13 cellular contexts compared by ENCODE assay signal in the genomic region with DNA sequence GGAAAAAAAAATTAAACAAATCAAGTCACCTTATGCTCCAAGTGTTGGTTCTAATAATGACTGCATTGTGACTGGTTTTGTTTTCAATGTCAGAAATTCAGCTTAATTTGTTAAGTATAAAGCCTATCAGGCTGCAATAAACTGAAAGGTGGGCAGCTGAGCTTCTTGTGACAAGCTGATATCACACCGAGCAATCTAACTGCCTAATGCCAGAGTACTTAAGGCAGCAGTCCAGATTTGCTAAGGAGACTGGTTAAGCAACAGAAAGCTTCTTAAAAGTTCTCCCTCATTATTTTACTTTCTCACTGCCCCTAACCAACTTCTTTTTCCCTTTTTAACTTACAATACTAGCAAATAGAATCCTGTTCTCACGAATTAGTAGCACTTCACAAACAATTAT.
DNase-seq lines count a peak whose midpoint lies in the region; ATAC-seq and TF ChIP-seq lines count a peak whose summit lies in the region.
"Had no signal": no experiment of that assay in that cellular context is flagged by ENCODE, and none has a peak within 500 bp of the region (broad histone marks: within the 10 kb centered on the region; RNA-seq: fewer than 3 reads in every experiment).

No MANE protein-coding gene starts in this region.

- peaks cover 3% of the 10 kb centered on the region for H3K36me3 Mint-ChIP-seq in mesothelial cell of epicardium

- H3K27ac Mint-ChIP-seq in mesothelial cell of epicardium = peak overlapping the region; percentile 85
- H3K27ac Mint-ChIP-seq: activated B cell treated with CpG ODN at 0.5 μM for 24 hours had no signal

- in situ Hi-C loops in G401 (cut with HindIII; ENCODE audit: low sequenced_read_pairs) = no loop called here

- TF ChIP-seq CTCF in mesothelial cell of epicardium (IDR thresholded peaks at IDR 0.05; ENCODE audit: unreplicated experiment) = no peak

- no peak for ATAC-seq in HG03139 (IDR thresholded peaks at IDR 0.05; ENCODE audit: unreplicated experiment)
- ATAC-seq in HG03159 (IDR thresholded peaks at IDR 0.05; ENCODE audit: unreplicated experiment) = no peak

- no peaks in the 10 kb centered on the region for H3K27me3 Mint-ChIP-seq in mesothelial cell of epicardium (ENCODE audit: low read depth)
- H3K27me3 Mint-ChIP-seq: activated B cell treated with CpG ODN at 0.5 μM for 24 hours had no signal

- DNase-seq in G401 (ENCODE audit: low spot score) (peak; percentile 39), OCI-M1 (lab: John Stamatoyannopoulos, UW) (peak; percentile 18), cerebellar cortex (ENCODE audit: low spot score) (peak; percentile 40), mesothelial cell of epicardium (ENCODE audit: low spot score in 2 of 2, unreplicated experiment in 2 of 2) (no peak), dedifferentiated amniotic fluid mesenchymal stem cell (ENCODE audit: extremely low spot score) (no peak)
- no peak for DNase-seq in activated CD4-positive, CD25-positive, alpha-beta regulatory T cell (lab: John Stamatoyannopoulos, UW)
- DNase-seq: activated B cell treated with CpG ODN at 0.5 μM for 24 hours; activated effector memory CD4-positive, alpha-beta T cell treated with Interleukin-2 at 50 U/mL for 16 hours; NCI-H2081 treated with DMSO at 0.1 percent for 48 hours; Peyer's patch; small intestine had no signal

- H3K4me1 Mint-ChIP-seq in mesothelial cell of epicardium = peaks cover 31% of the 10 kb centered on the region
- H3K4me1 Mint-ChIP-seq: activated B cell treated with CpG ODN at 0.5 μM for 24 hours had no signal

- H3K4me3 Mint-ChIP-seq in mesothelial cell of epicardium = no peak overlapping the region
- H3K4me3 Mint-ChIP-seq: activated B cell treated with CpG ODN at 0.5 μM for 24 hours had no signal

- H3K9me3 Mint-ChIP-seq in mesothelial cell of epicardium = no peaks in the 10 kb centered on the region
- H3K9me3 Mint-ChIP-seq: activated B cell treated with CpG ODN at 0.5 μM for 24 hours had no signal

Comparison
In these comparisons a context has a peak if more than half of its experiments do, and no peak if none do; other contexts are left out.
1. DNase-seq: peak in G401 (single experiment), OCI-M1 (single experiment) and cerebellar cortex (single experiment); none in mesothelial cell of epicardium (0 of 2), dedifferentiated amniotic fluid mesenchymal stem cell (single experiment) and activated CD4-positive, CD25-positive, alpha-beta regulatory T cell (0 of 4).